ENCODE assay signal across 12 cellular contexts in genomic region chr2:240925576-240926515, GRCh38. TPM values are rescaled to one million over a fixed set of nuclear protein-coding genes. Genes with fewer than 3 reads are reported as not detected.
DNase-seq lines count a peak whose midpoint lies in the region; ATAC-seq and TF ChIP-seq lines count a peak whose summit lies in the region.
"Had no signal": no experiment of that assay in that cellular context is flagged by ENCODE, and none has a peak within 500 bp of the region (broad histone marks: within the 10 kb centered on the region; RNA-seq: fewer than 3 reads in every experiment).

No MANE protein-coding gene starts in this region.

- no peaks in the 10 kb centered on the region for H3K9me2 ChIP-seq in SK-N-SH

- CTCF ChIA-PET in SK-N-SH (lab: Yijun Ruan, JAX) = interaction anchor here (1.0 to 3.7 kb wide), 3 partner anchors 11 to 75 kb away, joined by 3 to 25 read pairs (median 5); no protein-coding TSS in a partner anchor

- 96% methylated on average over 16 of the region's 29 CpGs for WGBS in SK-N-SH (ENCODE audit: low lambda C conversion rate)
- no CpG with 5 or more reads among the region's 29 CpGs for WGBS in right lobe of liver (ENCODE audit: insufficient coverage, low coverage, low lambda C conversion rate, missing lambda C conversion rate)

- H3K4me1 Mint-ChIP-seq in activated T-helper 17 cell treated with anti-CD3 and anti-CD28 coated beads, Interleukin-2, amount 50 U/mL, for 72 hours = no peaks in the 10 kb centered on the region
- no peaks in the 10 kb centered on the region for H3K4me1 Mint-ChIP-seq in stimulated activated naive CD8-positive, alpha-beta T cell treated with anti-CD3 and anti-CD28 coated beads, Interleukin-15, amount 100 ng/mL, for 72 hours

- H3K36me3 Mint-ChIP-seq in activated T-helper 17 cell treated with anti-CD3 and anti-CD28 coated beads, Interleukin-2, amount 50 U/mL, for 72 hours (ENCODE audit: low read depth) = no peaks in the 10 kb centered on the region

- intact Hi-C loops in right lobe of liver (cut with DNase I) = no loop called here

- no peaks in the 10 kb centered on the region for H3K36me3 ChIP-seq in SK-N-SH (replicated peaks in 1 of 2; ENCODE audit: control insufficient read depth in 1 of 2, insufficient read depth in 2 of 2, low read length in 1 of 2)
- no peaks in the 10 kb centered on the region for H3K36me3 ChIP-seq in right lobe of liver

- H4K20me1 ChIP-seq in SK-N-SH (ENCODE audit: insufficient read depth) = no peaks in the 10 kb centered on the region

- TF ChIP-seq CTCF in SK-N-SH (IDR thresholded peaks at IDR 0.05) (no peak), right lobe of liver (IDR thresholded peaks at IDR 0.05) (no peak)

- no peak overlapping the region for H3K4me3 Mint-ChIP-seq in activated T-helper 17 cell treated with anti-CD3 and anti-CD28 coated beads, Interleukin-2, amount 50 U/mL, for 72 hours
- H3K4me3 Mint-ChIP-seq in stimulated activated naive CD8-positive, alpha-beta T cell treated with anti-CD3 and anti-CD28 coated beads, Interleukin-15, amount 100 ng/mL, for 72 hours = no peak overlapping the region

- no peak overlapping the region for H3K27ac Mint-ChIP-seq in activated T-helper 17 cell treated with anti-CD3 and anti-CD28 coated beads, Interleukin-2, amount 50 U/mL, for 72 hours
- H3K27ac Mint-ChIP-seq in stimulated activated naive CD8-positive, alpha-beta T cell treated with anti-CD3 and anti-CD28 coated beads, Interleukin-15, amount 100 ng/mL, for 72 hours = no peak overlapping the region

- H3K4me1 ChIP-seq in SK-N-SH (ENCODE audit: control insufficient read depth in 1 of 2, insufficient read depth in 2 of 2, low read depth in 1 of 2, low read length in 1 of 2) (peaks cover 4 to 10% of the 10 kb centered on the region in 2 experiments; a peak in 2 of 4 replicates), right lobe of liver (no peaks in the 10 kb centered on the region)

- H3K4me2 ChIP-seq in SK-N-SH = no peak overlapping the region
- H3K4me2 ChIP-seq: smooth muscle cell had no signal

- no peaks in the 10 kb centered on the region for H3K9me3 Mint-ChIP-seq in activated T-helper 17 cell treated with anti-CD3 and anti-CD28 coated beads, Interleukin-2, amount 50 U/mL, for 72 hours
- no peaks in the 10 kb centered on the region for H3K9me3 Mint-ChIP-seq in stimulated activated naive CD8-positive, alpha-beta T cell treated with anti-CD3 and anti-CD28 coated beads, Interleukin-15, amount 100 ng/mL, for 72 hours

- no peaks in the 10 kb centered on the region; the same call in 1 of the 2 replicates for H3K27me3 ChIP-seq in SK-N-SH (ENCODE audit: insufficient read depth)
- no peaks in the 10 kb centered on the region for H3K27me3 ChIP-seq in right lobe of liver

- peak; percentile 34 for DNase-seq in SK-N-SH
- DNase-seq in right lobe of liver = peak; percentile 16 to 52 (median 40)
- DNase-seq in stimulated activated naive CD8-positive, alpha-beta T cell treated with anti-CD3 and anti-CD28 coated beads, Interleukin-15, amount 100 ng/mL, for 72 hours = peak in 1 of 2 donors; percentile 9
- no peak for DNase-seq in SIG-M5 treated with dmso at 0.1 percent for 504 hours (lab: John Stamatoyannopoulos, UW; ENCODE audit: unreplicated experiment)
- no peak for DNase-seq in NCI-H187 treated with DMSO at 0.1 percent for 48 hours (lab: John Stamatoyannopoulos, UW)
- DNase-seq in caudate nucleus (lab: John Stamatoyannopoulos, UW) = no peak
- DNase-seq: EL, NCI-H2171 had no signal

- TF ChIP-seq RAD21 in SK-N-SH (IDR thresholded peaks at IDR 0.05; ENCODE audit: low read length) = no peak

- H3K9ac ChIP-seq in SK-N-SH = no peak overlapping the region

- no peak for TF ChIP-seq POLR2A in right lobe of liver (IDR thresholded peaks at IDR 0.05)

- no peak overlapping the region for H3K4me3 ChIP-seq in SK-N-SH (ENCODE audit: low read depth in 2 of 2, low read length in 1 of 2)
- no peak overlapping the region for H3K4me3 ChIP-seq in right lobe of liver
- H3K4me3 ChIP-seq: K562, smooth muscle cell had no signal

- TF ChIP-seq EP300 in SK-N-SH (IDR thresholded peaks at IDR 0.05; ENCODE audit: borderline replicate concordance in 1 of 2, low read depth in 1 of 2, low read length in 1 of 2) = no peak

- H3K27ac ChIP-seq in SK-N-SH (ENCODE audit: low read depth in 2 of 2, low read length in 1 of 2) (no peak overlapping the region), right lobe of liver (no peak overlapping the region), caudate nucleus (ENCODE audit: low read depth, low read length) (no peak overlapping the region)

- peaks cover 5% of the 10 kb centered on the region for H3F3A ChIP-seq in SK-N-SH (replicated peaks; ENCODE audit: insufficient read depth)

- POLR2A ChIA-PET in SK-N-SH (lab: Yijun Ruan, JAX) = no interaction called here

- H3K79me2 ChIP-seq in SK-N-SH (ENCODE audit: insufficient read depth) = no peaks in the 10 kb centered on the region

- no peaks in the 10 kb centered on the region for H3K9me3 ChIP-seq in SK-N-SH
- no peaks in the 10 kb centered on the region for H3K9me3 ChIP-seq in right lobe of liver

- H3K27me3 Mint-ChIP-seq in activated T-helper 17 cell treated with anti-CD3 and anti-CD28 coated beads, Interleukin-2, amount 50 U/mL, for 72 hours = no peaks in the 10 kb centered on the region
- no peaks in the 10 kb centered on the region for H3K27me3 Mint-ChIP-seq in stimulated activated naive CD8-positive, alpha-beta T cell treated with anti-CD3 and anti-CD28 coated beads, Interleukin-15, amount 100 ng/mL, for 72 hours

- no peak overlapping the region for H2AFZ ChIP-seq in SK-N-SH (ENCODE audit: low read depth)

- ATAC-seq in SK-N-SH treated with all-trans-retinoic acid at 6 μM for 48 hours = no peak
- peak; percentile 21 for ATAC-seq in activated T-helper 17 cell treated with anti-CD3 and anti-CD28 coated beads, Interleukin-2, amount 50 U/mL, for 72 hours (replicated peaks)
- peak; percentile 17 to 49 (median 28) for ATAC-seq in right lobe of liver
- peak; percentile 16 for ATAC-seq in stimulated activated naive CD8-positive, alpha-beta T cell treated with anti-CD3 and anti-CD28 coated beads, Interleukin-15, amount 100 ng/mL, for 72 hours

TF ChIP-seq in SK-N-SH, 30 proteins besides CTCF, POLR2A, EP300 and RAD21 (continues in another document):
- TF ChIP-seq FOXM1 (IDR thresholded peaks at IDR 0.05; ENCODE audit: low read depth) = no peak
- no peak for TF ChIP-seq SIN3A (IDR thresholded peaks at IDR 0.05; ENCODE audit: borderline replicate concordance, low read depth, low read length)
- TF ChIP-seq TCF12 (IDR thresholded peaks at IDR 0.05) = no peak
- TF ChIP-seq USF1 (IDR thresholded peaks at IDR 0.05; ENCODE audit: borderline replicate concordance, low read depth) = no peak
- TF ChIP-seq GATA2 (CRISPR knock-in tag; IDR thresholded peaks at IDR 0.05) = no peak

TF ChIP-seq in SK-N-SH treated with all-trans-retinoic acid at 6 μM for 48 hours, 23 proteins besides CTCF, POLR2A, EP300 and RAD21 (continues in another document):
- TF ChIP-seq ZNF565 (CRISPR knock-in tag; conservative IDR thresholded peaks at IDR 0.05; ENCODE audit: low read depth) = no peak
- TF ChIP-seq GLIS3 (CRISPR knock-in tag; IDR thresholded peaks at IDR 0.05) = no peak
- TF ChIP-seq ZFP30 (CRISPR knock-in tag; IDR thresholded peaks at IDR 0.05) = no peak
- TF ChIP-seq CSRNP3 (CRISPR knock-in tag; IDR thresholded peaks at IDR 0.05) = no peak
- no peak for TF ChIP-seq TOX (CRISPR knock-in tag; IDR thresholded peaks at IDR 0.05; ENCODE audit: borderline replicate concordance)
- TF ChIP-seq ZNF8 (CRISPR knock-in tag; IDR thresholded peaks at IDR 0.05) = no peak
- no peak for TF ChIP-seq BACH2 (CRISPR knock-in tag; IDR thresholded peaks at IDR 0.05; ENCODE audit: borderline replicate concordance)
- TF ChIP-seq ZNF70 (CRISPR knock-in tag; IDR thresholded peaks at IDR 0.05) = no peak
- no peak for TF ChIP-seq RARB (CRISPR knock-in tag; IDR thresholded peaks at IDR 0.05)
- TF ChIP-seq ZC3H10 (CRISPR knock-in tag; IDR thresholded peaks at IDR 0.05) = no peak
- no peak for TF ChIP-seq PPARA (CRISPR knock-in tag; IDR thresholded peaks at IDR 0.05; ENCODE audit: borderline replicate concordance)
- TF ChIP-seq SNAI2 (CRISPR knock-in tag; IDR thresholded peaks at IDR 0.05) = no peak

RNA-seq across cellular contexts. Expression of gene CROCC2, which starts 19.7 kb away (rescaled TPM):
- not detected in 2 replicates for polyA plus RNA-seq in SK-N-SH (2012; rRNA removed)
- not detected in 2 replicates for polyA plus RNA-seq in SK-N-SH (2012; cell fraction: cytosol; rRNA removed)
- 0.01 and 0.06 TPM in 2 replicates for polyA plus RNA-seq in SK-N-SH (2012; cell fraction: nucleus; rRNA removed)
- not detected for total RNA-seq in activated T-helper 17 cell treated with anti-CD3 and anti-CD28 coated beads, Interleukin-2, amount 50 U/mL, for 72 hours
- under 1 TPM in 5 of 6 experiments, not detected in 1; 0.06 to 0.15 (median 0.12) TPM for total RNA-seq in right lobe of liver
- total RNA-seq: K562, smooth muscle cell had no signal
- polyA plus RNA-seq: K562, smooth muscle cell had no signal

RNA-seq across cellular contexts. Expression of gene MAB21L4, which starts 29.9 kb away (rescaled TPM):
- not detected in 2 replicates for polyA plus RNA-seq in SK-N-SH (2012; rRNA removed)
- polyA plus RNA-seq in SK-N-SH (2012; cell fraction: cytosol; rRNA removed) = not detected in 2 replicates
- polyA plus RNA-seq in SK-N-SH (2012; cell fraction: nucleus; rRNA removed) = not detected in 2 replicates
- total RNA-seq in activated T-helper 17 cell treated with anti-CD3 and anti-CD28 coated beads, Interleukin-2, amount 50 U/mL, for 72 hours = not detected
- 10 to 100 TPM in 1 of 6 experiments, 1 to 10 TPM in 5; 3.7 to 17.0 (median 5.2) TPM for total RNA-seq in right lobe of liver
- total RNA-seq: K562 had no signal

RNA-seq across cellular contexts. Expression of gene AGXT, which starts 57.2 kb away (rescaled TPM):
- not detected in 2 replicates for polyA plus RNA-seq in SK-N-SH (2012; rRNA removed)
- polyA plus RNA-seq in SK-N-SH (2012; cell fraction: cytosol; rRNA removed) = not detected in 2 replicates
- not detected in 2 replicates for polyA plus RNA-seq in SK-N-SH (2012; cell fraction: nucleus; rRNA removed)
- not detected for total RNA-seq in activated T-helper 17 cell treated with anti-CD3 and anti-CD28 coated beads, Interleukin-2, amount 50 U/mL, for 72 hours
- 1,000 to 10,000 TPM in 4 of 6 experiments, 100 to 1,000 TPM in 2; 744 to 1,833 (median 1,254) TPM for total RNA-seq in right lobe of liver
- total RNA-seq: smooth muscle cell had no signal
- polyA plus RNA-seq: K562, smooth muscle cell had no signal

Comparison
In these comparisons a context has a peak if more than half of its experiments do, and no peak if none do; other contexts are left out.
1. DNase-seq: peak in SK-N-SH (single experiment) and right lobe of liver (3 of 3); none in SIG-M5 treated with dmso at 0.1 percent for 504 hours (single experiment), NCI-H187 treated with DMSO at 0.1 percent for 48 hours (single experiment) and caudate nucleus (0 of 61).
2. RNA of gene MAB21L4, which starts 29.9 kb away (total RNA-seq): 3.7 to 17.0 TPM in right lobe of liver; not detected in activated T-helper 17 cell treated with anti-CD3 and anti-CD28 coated beads, Interleukin-2, amount 50 U/mL, for 72 hours; every median in the first group is over 4 times any median in the second.
3. RNA of gene AGXT, which starts 57.2 kb away (total RNA-seq): 744 to 1,833 TPM in right lobe of liver; not detected in activated T-helper 17 cell treated with anti-CD3 and anti-CD28 coated beads, Interleukin-2, amount 50 U/mL, for 72 hours; every median in the first group is over 100 times any median in the second.